13 cellular contexts compared by ENCODE assay signal in genomic region chr2:43462866-43463641, GRCh38.
DNase-seq lines count a peak whose midpoint lies in the region; ATAC-seq, FAIRE-seq and TF ChIP-seq lines count a peak whose summit lies in the region.
"Had no signal": no experiment of that assay in that cellular context is flagged by ENCODE, and none has a peak within 500 bp of the region (broad histone marks: within the 10 kb centered on the region; RNA-seq: fewer than 3 reads in every experiment).

No MANE protein-coding gene starts in this region.

- H3K27ac ChIP-seq in 22Rv1: peak overlapping the region; percentile 12; the same call in 1 of the 2 replicates
- no peak overlapping the region for H3K27ac ChIP-seq in astrocyte (ENCODE audit: low read depth, low read length)
- H3K27ac ChIP-seq in mesenchymal stem cell (ENCODE audit: low read length, poor library complexity, severe bottlenecking): peak overlapping the region; percentile 68

- no peak overlapping the region for H3K4me3 ChIP-seq in astrocyte (ENCODE audit: insufficient read depth, low read depth, low read length)
- H3K4me3 ChIP-seq in mesenchymal stem cell (ENCODE audit: insufficient read depth in 1 of 2, low read depth in 1 of 2, low read length in 2 of 2): no peak overlapping the region

- H3K27me3 Mint-ChIP-seq in astrocyte (ENCODE audit: low read depth, unreplicated experiment) (no peaks in the 10 kb centered on the region), glutamatergic neuron (ENCODE audit: unreplicated experiment) (no peaks in the 10 kb centered on the region)
- H3K27me3 Mint-ChIP-seq in activated CD4-positive, alpha-beta memory T cell treated with anti-CD3 and anti-CD28 coated beads, Interleukin-2, amount 10 ng/mL, durations not matched to agents 7 days and 5 days: no peaks in the 10 kb centered on the region
- H3K27me3 Mint-ChIP-seq: activated naive CD8-positive, alpha-beta T cell treated with anti-CD3 and anti-CD28 coated beads, Interleukin-2, amount 50 U/mL, for 24 hours; B cell had no signal

- H3K79me2 ChIP-seq in astrocyte (ENCODE audit: insufficient read depth, low read length): no peaks in the 10 kb centered on the region

- no peak overlapping the region for H3K9ac ChIP-seq in astrocyte (ENCODE audit: low read length)
- no peak overlapping the region for H3K9ac ChIP-seq in mesenchymal stem cell (ENCODE audit: low read length)

- no peak overlapping the region for H2AFZ ChIP-seq in astrocyte (ENCODE audit: low read depth, low read length)
- no peak overlapping the region for H2AFZ ChIP-seq in mesenchymal stem cell (ENCODE audit: low read depth, low read length)

- H3K9me3 ChIP-seq in astrocyte (ENCODE audit: insufficient read depth, low read depth, low read length) (no peaks in the 10 kb centered on the region), mesenchymal stem cell (ENCODE audit: control insufficient read depth, low read length) (no peaks in the 10 kb centered on the region)

- CTCF ChIA-PET in activated CD4-positive, alpha-beta memory T cell treated with anti-CD3 and anti-CD28 coated beads, Interleukin-2, amount 10 ng/mL, durations not matched to agents 7 days and 5 days (lab: Charles Lee): no interaction called here

- H3K18ac ChIP-seq in mesenchymal stem cell (ENCODE audit: low read depth in 1 of 2, low read length in 2 of 2): no peak overlapping the region

- peak overlapping the region; percentile 11 for H3K4me2 ChIP-seq in astrocyte (ENCODE audit: low read length)
- H3K4me2 ChIP-seq in mesenchymal stem cell (ENCODE audit: low read length, poor library complexity, severe bottlenecking): peak overlapping the region; percentile 18

- ATAC-seq in GM19397 (IDR thresholded peaks at IDR 0.05; ENCODE audit: unreplicated experiment): no peak
- ATAC-seq: activated naive CD8-positive, alpha-beta T cell treated with anti-CD3 and anti-CD28 coated beads, Interleukin-2, amount 50 U/mL, for 24 hours; natural killer cell had no signal

- H3K79me1 ChIP-seq in mesenchymal stem cell (replicated peaks; ENCODE audit: low read length, poor library complexity, severe bottlenecking): peaks cover 9% of the 10 kb centered on the region

- H3K4ac ChIP-seq in mesenchymal stem cell (ENCODE audit: low read depth in 1 of 2, low read length in 2 of 2): no peak overlapping the region

- H3K27ac Mint-ChIP-seq in astrocyte (ENCODE audit: unreplicated experiment): no peak overlapping the region
- no peak overlapping the region for H3K27ac Mint-ChIP-seq in activated CD4-positive, alpha-beta memory T cell treated with anti-CD3 and anti-CD28 coated beads, Interleukin-2, amount 10 ng/mL, durations not matched to agents 7 days and 5 days
- no peak overlapping the region for H3K27ac Mint-ChIP-seq in glutamatergic neuron (ENCODE audit: unreplicated experiment)
- H3K27ac Mint-ChIP-seq: activated naive CD8-positive, alpha-beta T cell treated with anti-CD3 and anti-CD28 coated beads, Interleukin-2, amount 50 U/mL, for 24 hours; B cell; natural killer cell had no signal

- no peaks in the 10 kb centered on the region for H4K20me1 ChIP-seq in astrocyte (ENCODE audit: insufficient read depth, low read length)

- H3K36me3 Mint-ChIP-seq in astrocyte (ENCODE audit: low read depth, unreplicated experiment) (peaks cover 3% of the 10 kb centered on the region), glutamatergic neuron (ENCODE audit: unreplicated experiment) (no peaks in the 10 kb centered on the region)
- peaks cover 12% of the 10 kb centered on the region for H3K36me3 Mint-ChIP-seq in activated CD4-positive, alpha-beta memory T cell treated with anti-CD3 and anti-CD28 coated beads, Interleukin-2, amount 10 ng/mL, durations not matched to agents 7 days and 5 days (ENCODE audit: low read depth)
- H3K36me3 Mint-ChIP-seq: natural killer cell had no signal

- H2BK12ac ChIP-seq in mesenchymal stem cell (ENCODE audit: low read length in 2 of 2): no peak overlapping the region

- TF ChIP-seq CTCF in 22Rv1 (IDR thresholded peaks at IDR 0.05): no peak
- TF ChIP-seq CTCF in astrocyte (IDR thresholded peaks at IDR 0.05; ENCODE audit: insufficient read depth, low read depth, low read length): no peak
- no peak for TF ChIP-seq CTCF in glutamatergic neuron (IDR thresholded peaks at IDR 0.05; ENCODE audit: partially characterized antibody, unreplicated experiment)

- H3K9me3 Mint-ChIP-seq in astrocyte (ENCODE audit: unreplicated experiment) (no peaks in the 10 kb centered on the region), glutamatergic neuron (ENCODE audit: unreplicated experiment) (no peaks in the 10 kb centered on the region)
- H3K9me3 Mint-ChIP-seq in activated CD4-positive, alpha-beta memory T cell treated with anti-CD3 and anti-CD28 coated beads, Interleukin-2, amount 10 ng/mL, durations not matched to agents 7 days and 5 days: no peaks in the 10 kb centered on the region
- H3K9me3 Mint-ChIP-seq: activated naive CD8-positive, alpha-beta T cell treated with anti-CD3 and anti-CD28 coated beads, Interleukin-2, amount 50 U/mL, for 24 hours; natural killer cell had no signal

- 86% methylated on average over 1 of the region's 4 CpGs for WGBS in mesenchymal stem cell

- DNase-seq in NCI-H1105 treated with DMSO at 0.1 percent for 48 hours (lab: John Stamatoyannopoulos, UW) (peak; percentile 75), astrocyte (ENCODE audit: low read depth) (no peak), mesenchymal stem cell (no peak), glutamatergic neuron (no peak), SKM-1 treated with dmso at 0.1 percent for 144 hours (lab: John Stamatoyannopoulos, UW; ENCODE audit: unreplicated experiment) (no peak)
- DNase-seq in activated CD4-positive, alpha-beta memory T cell treated with anti-CD3 and anti-CD28 coated beads, Interleukin-2, amount 10 ng/mL, durations not matched to agents 7 days and 5 days: no peak
- DNase-seq: activated CD4-positive, alpha-beta T cell treated with anti-CD3 and anti-CD28 coated beads for 1 hour; activated naive CD8-positive, alpha-beta T cell treated with anti-CD3 and anti-CD28 coated beads, Interleukin-2, amount 50 U/mL, for 24 hours; natural killer cell had no signal

- H3K27me3 ChIP-seq in astrocyte (ENCODE audit: insufficient read depth, low read length) (no peaks in the 10 kb centered on the region), mesenchymal stem cell (ENCODE audit: control insufficient read depth in 1 of 2, insufficient read depth in 1 of 2, low read length in 2 of 2) (no peaks in the 10 kb centered on the region)

- no peak overlapping the region for H2BK5ac ChIP-seq in mesenchymal stem cell (ENCODE audit: low read depth, low read length, poor library complexity, severe bottlenecking)

- H2BK15ac ChIP-seq in mesenchymal stem cell (ENCODE audit: low read depth, poor library complexity, severe bottlenecking): no peak overlapping the region

- H3K4me3 Mint-ChIP-seq in astrocyte (ENCODE audit: unreplicated experiment): no peak overlapping the region
- no peak overlapping the region for H3K4me3 Mint-ChIP-seq in activated CD4-positive, alpha-beta memory T cell treated with anti-CD3 and anti-CD28 coated beads, Interleukin-2, amount 10 ng/mL, durations not matched to agents 7 days and 5 days
- H3K4me3 Mint-ChIP-seq in glutamatergic neuron (ENCODE audit: unreplicated experiment): no peak overlapping the region
- H3K4me3 Mint-ChIP-seq: activated naive CD8-positive, alpha-beta T cell treated with anti-CD3 and anti-CD28 coated beads, Interleukin-2, amount 50 U/mL, for 24 hours; B cell; natural killer cell had no signal

- H4K91ac ChIP-seq in mesenchymal stem cell (ENCODE audit: low read length): no peak overlapping the region

- H3K23ac ChIP-seq in mesenchymal stem cell (ENCODE audit: low read length in 2 of 2): no peak overlapping the region

- H3K36me3 ChIP-seq in astrocyte (ENCODE audit: insufficient read depth, low read length) (no peaks in the 10 kb centered on the region), mesenchymal stem cell (ENCODE audit: control insufficient read depth in 1 of 2, insufficient read depth in 2 of 2, low read depth in 1 of 2, low read length in 2 of 2) (no peaks in the 10 kb centered on the region)

- no peak overlapping the region for H4K8ac ChIP-seq in mesenchymal stem cell (ENCODE audit: low read length)

- H3K14ac ChIP-seq in mesenchymal stem cell (ENCODE audit: low read length in 2 of 2): no peak overlapping the region

- H3K4me1 Mint-ChIP-seq in astrocyte (ENCODE audit: low read depth, unreplicated experiment): peaks cover 17% of the 10 kb centered on the region
- peaks cover 16% of the 10 kb centered on the region for H3K4me1 Mint-ChIP-seq in activated CD4-positive, alpha-beta memory T cell treated with anti-CD3 and anti-CD28 coated beads, Interleukin-2, amount 10 ng/mL, durations not matched to agents 7 days and 5 days
- no peaks in the 10 kb centered on the region for H3K4me1 Mint-ChIP-seq in glutamatergic neuron (ENCODE audit: low read depth, unreplicated experiment)

- no peak overlapping the region for H2AK5ac ChIP-seq in mesenchymal stem cell (ENCODE audit: low read length, severe bottlenecking)

- H2BK120ac ChIP-seq in mesenchymal stem cell (ENCODE audit: low read depth, low read length): no peak overlapping the region

- no peak for FAIRE-seq in astrocyte (lab: Jason Lieb, UNC)
- FAIRE-seq: H1 had no signal

- H3K4me1 ChIP-seq in astrocyte (ENCODE audit: insufficient read depth, low read length) (peaks cover 41% of the 10 kb centered on the region), mesenchymal stem cell (ENCODE audit: control insufficient read depth, insufficient read depth, low read depth, low read length) (peaks cover 2% of the 10 kb centered on the region)

- POLR2A ChIA-PET in activated CD4-positive, alpha-beta memory T cell treated with anti-CD3 and anti-CD28 coated beads, Interleukin-2, amount 10 ng/mL, durations not matched to agents 7 days and 5 days (lab: Charles Lee): no interaction called here
